In the genomic region with DNA sequence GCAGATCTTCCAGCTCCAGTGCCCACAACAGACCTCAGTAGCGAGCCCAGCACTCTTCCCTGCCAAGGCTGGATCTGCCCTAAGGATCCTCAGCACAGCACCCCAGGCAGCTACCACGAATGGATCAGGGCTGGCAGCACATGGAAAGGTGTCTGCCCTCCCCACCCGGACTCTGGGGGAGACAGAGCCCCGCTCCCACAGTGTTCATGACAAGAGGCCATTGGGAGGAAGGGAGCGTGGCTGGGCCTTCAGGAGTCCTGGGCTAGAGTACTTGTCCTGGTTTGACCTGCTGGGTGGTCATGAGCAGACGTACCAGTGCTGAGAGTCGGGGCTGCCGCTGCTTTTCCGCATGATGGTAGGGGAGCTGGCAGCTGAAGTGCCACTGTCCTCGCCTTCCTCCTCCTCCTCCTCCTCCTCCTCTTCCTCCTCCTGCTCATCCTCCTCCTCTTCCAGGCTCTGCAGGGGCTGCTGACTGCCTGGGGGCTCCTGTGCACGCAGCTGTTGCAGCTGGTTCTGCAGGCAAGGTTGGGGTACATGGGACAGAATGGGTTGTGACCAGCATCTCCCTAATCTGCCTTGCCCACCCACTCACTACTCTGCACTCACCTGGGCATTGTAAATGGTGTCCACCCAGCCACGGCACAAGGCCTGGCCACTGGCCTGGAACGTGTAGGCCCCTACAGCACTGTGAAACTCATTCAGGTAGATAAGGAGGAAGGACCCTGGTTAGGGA, we compare ENCODE assay signal across 2 cellular contexts.
TF ChIP-seq lines count a peak whose summit lies in the region.

No MANE protein-coding gene starts in this region.

TF ChIP-seq in GM12891, 5 proteins besides CTCF, POLR2A, EP300 and RAD21:
- TF ChIP-seq POLR2AphosphoS5 (IDR thresholded peaks at IDR 0.05; ENCODE audit: low read depth, low read length) (no peak), POU2F2 (IDR thresholded peaks at IDR 0.05; ENCODE audit: low read depth, low read length) (no peak), TAF1 (IDR thresholded peaks at IDR 0.05; ENCODE audit: low read depth, low read length) (no peak), PAX5 (IDR thresholded peaks at IDR 0.05; ENCODE audit: insufficient read depth, low read length, severe bottlenecking) (no peak)
TF ChIP-seq in GM12891: peak in this region for 0.

TF ChIP-seq in SK-N-SH treated with all-trans-retinoic acid at 6 μM for 48 hours, 23 proteins besides CTCF, POLR2A, EP300 and RAD21:
- no peak for TF ChIP-seq RARB (CRISPR knock-in tag; IDR thresholded peaks at IDR 0.05)
- TF ChIP-seq ZC3H10 (CRISPR knock-in tag; IDR thresholded peaks at IDR 0.05), result no peak
- TF ChIP-seq ZNF70 (CRISPR knock-in tag; IDR thresholded peaks at IDR 0.05), result no peak
- TF ChIP-seq, protein P1, sequence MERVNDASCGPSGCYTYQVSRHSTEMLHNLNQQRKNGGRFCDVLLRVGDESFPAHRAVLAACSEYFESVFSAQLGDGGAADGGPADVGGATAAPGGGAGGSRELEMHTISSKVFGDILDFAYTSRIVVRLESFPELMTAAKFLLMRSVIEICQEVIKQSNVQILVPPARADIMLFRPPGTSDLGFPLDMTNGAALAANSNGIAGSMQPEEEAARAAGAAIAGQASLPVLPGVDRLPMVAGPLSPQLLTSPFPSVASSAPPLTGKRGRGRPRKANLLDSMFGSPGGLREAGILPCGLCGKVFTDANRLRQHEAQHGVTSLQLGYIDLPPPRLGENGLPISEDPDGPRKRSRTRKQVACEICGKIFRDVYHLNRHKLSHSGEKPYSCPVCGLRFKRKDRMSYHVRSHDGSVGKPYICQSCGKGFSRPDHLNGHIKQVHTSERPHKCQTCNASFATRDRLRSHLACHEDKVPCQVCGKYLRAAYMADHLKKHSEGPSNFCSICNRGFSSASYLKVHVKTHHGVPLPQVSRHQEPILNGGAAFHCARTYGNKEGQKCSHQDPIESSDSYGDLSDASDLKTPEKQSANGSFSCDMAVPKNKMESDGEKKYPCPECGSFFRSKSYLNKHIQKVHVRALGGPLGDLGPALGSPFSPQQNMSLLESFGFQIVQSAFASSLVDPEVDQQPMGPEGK (CRISPR knock-in tag; IDR thresholded peaks at IDR 0.05; ENCODE audit: borderline replicate concordance), result no peak
- TF ChIP-seq TCF4 (CRISPR knock-in tag; IDR thresholded peaks at IDR 0.05; ENCODE audit: borderline replicate concordance), result no peak
- no peak for TF ChIP-seq ARNTL (CRISPR knock-in tag; IDR thresholded peaks at IDR 0.05; ENCODE audit: borderline replicate concordance, low read depth)
- TF ChIP-seq SNAI2 (CRISPR knock-in tag; IDR thresholded peaks at IDR 0.05), result no peak
- no peak for TF ChIP-seq ZNF8 (CRISPR knock-in tag; IDR thresholded peaks at IDR 0.05)
- TF ChIP-seq, protein P2, sequence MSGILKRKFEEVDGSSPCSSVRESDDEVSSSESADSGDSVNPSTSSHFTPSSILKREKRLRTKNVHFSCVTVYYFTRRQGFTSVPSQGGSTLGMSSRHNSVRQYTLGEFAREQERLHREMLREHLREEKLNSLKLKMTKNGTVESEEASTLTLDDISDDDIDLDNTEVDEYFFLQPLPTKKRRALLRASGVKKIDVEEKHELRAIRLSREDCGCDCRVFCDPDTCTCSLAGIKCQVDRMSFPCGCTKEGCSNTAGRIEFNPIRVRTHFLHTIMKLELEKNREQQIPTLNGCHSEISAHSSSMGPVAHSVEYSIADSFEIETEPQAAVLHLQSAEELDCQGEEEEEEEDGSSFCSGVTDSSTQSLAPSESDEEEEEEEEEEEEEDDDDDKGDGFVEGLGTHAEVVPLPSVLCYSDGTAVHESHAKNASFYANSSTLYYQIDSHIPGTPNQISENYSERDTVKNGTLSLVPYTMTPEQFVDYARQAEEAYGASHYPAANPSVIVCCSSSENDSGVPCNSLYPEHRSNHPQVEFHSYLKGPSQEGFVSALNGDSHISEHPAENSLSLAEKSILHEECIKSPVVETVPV (CRISPR knock-in tag; IDR thresholded peaks at IDR 0.05), result no peak
- TF ChIP-seq ZFP3 (CRISPR knock-in tag; IDR thresholded peaks at IDR 0.05), result no peak
- no peak for TF ChIP-seq CSDC2 (CRISPR knock-in tag; IDR thresholded peaks at IDR 0.05)
